ENCODE assay signal across 15 cellular contexts in genomic region chr11:18319914-18320313, GRCh38. TPM values are rescaled to one million over a fixed set of nuclear protein-coding genes. Genes with fewer than 3 reads are reported as not detected.
DNase-seq lines count a peak whose midpoint lies in the region; ATAC-seq, FAIRE-seq and TF ChIP-seq lines count a peak whose summit lies in the region.
"Had no signal": no experiment of that assay in that cellular context is flagged by ENCODE, and none has a peak within 500 bp of the region (broad histone marks: within the 10 kb centered on the region; RNA-seq: fewer than 3 reads in every experiment).

No MANE protein-coding gene starts in this region.

- no peak for ATAC-seq in natural killer cell
- ATAC-seq in HG03354 (IDR thresholded peaks at IDR 0.05; ENCODE audit: poor library complexity, severe bottlenecking, unreplicated experiment) = no peak
- ATAC-seq in HG02981 (IDR thresholded peaks at IDR 0.05; ENCODE audit: unreplicated experiment) = no peak
- ATAC-seq in GM18867 (IDR thresholded peaks at IDR 0.05; ENCODE audit: unreplicated experiment) = no peak

- no peak overlapping the region for H3K9ac ChIP-seq in astrocyte (ENCODE audit: low read length)

- TF ChIP-seq CTCF in CD14-positive monocyte (IDR thresholded peaks at IDR 0.05) = no peak
- no peak for TF ChIP-seq CTCF in HFFc6 (IDR thresholded peaks at IDR 0.05)
- no peak for TF ChIP-seq CTCF in astrocyte (IDR thresholded peaks at IDR 0.05; ENCODE audit: insufficient read depth, low read depth, low read length)
- no peak for TF ChIP-seq CTCF in natural killer cell (IDR thresholded peaks at IDR 0.05)

- intact Hi-C loops in CD14-positive monocyte (cut with micrococcal nuclease) = loop anchor here (5.0 to 10.0 kb wide), 6 partner anchors 43 to 315 kb away; partner anchors contain the start of genes SAA2 (in 1 of the 2), SPTY2D1 (in 1 of the 2) and TSG101 (in 1 of the 2)
- intact Hi-C loops in natural killer cell (cut with micrococcal nuclease) = loop anchor here (5.0 kb wide), 3 partner anchors 213 to 1243 kb away; partner anchors contain the start of genes RPS13, SAAL1 and SERGEF

- H3K4me2 ChIP-seq in astrocyte (ENCODE audit: low read length) = peak overlapping the region; percentile 90

- peaks cover 89% of the 10 kb centered on the region for H3K79me2 ChIP-seq in astrocyte (ENCODE audit: insufficient read depth, low read length)

- peaks cover 24% of the 10 kb centered on the region in 2 donors for H3K36me3 Mint-ChIP-seq in CD14-positive monocyte
- peaks cover 53% of the 10 kb centered on the region for H3K36me3 Mint-ChIP-seq in HFFc6 (ENCODE audit: low read depth)
- H3K36me3 Mint-ChIP-seq in astrocyte (ENCODE audit: low read depth, unreplicated experiment) = no peaks in the 10 kb centered on the region
- H3K36me3 Mint-ChIP-seq in natural killer cell = no peaks in the 10 kb centered on the region

- no peak overlapping the region for H3K27ac ChIP-seq in astrocyte (ENCODE audit: low read depth, low read length)

- H3K36me3 ChIP-seq in astrocyte (ENCODE audit: insufficient read depth, low read length) = peaks cover 3% of the 10 kb centered on the region

- H3K27ac Mint-ChIP-seq in CD14-positive monocyte = peak overlapping the region in 4 of 7 donors; percentile 37 to 100 (median 70)
- peak overlapping the region; percentile 15 for H3K27ac Mint-ChIP-seq in HFFc6
- no peak overlapping the region for H3K27ac Mint-ChIP-seq in astrocyte (ENCODE audit: unreplicated experiment)
- peak overlapping the region; percentile 99 to 100 for H3K27ac Mint-ChIP-seq in natural killer cell

- H3K27me3 ChIP-seq in astrocyte (ENCODE audit: insufficient read depth, low read length) = no peaks in the 10 kb centered on the region
- H3K27me3 ChIP-seq: spleen had no signal

- peaks cover 9% of the 10 kb centered on the region for H4K20me1 ChIP-seq in astrocyte (ENCODE audit: insufficient read depth, low read length)

- H3K27me3 Mint-ChIP-seq in CD14-positive monocyte (ENCODE audit: low read depth in 3 of 3) = no peaks in the 10 kb centered on the region
- H3K27me3 Mint-ChIP-seq in HFFc6 (ENCODE audit: insufficient read depth) = peaks cover 3% of the 10 kb centered on the region
- no peaks in the 10 kb centered on the region for H3K27me3 Mint-ChIP-seq in astrocyte (ENCODE audit: low read depth, unreplicated experiment)
- H3K27me3 Mint-ChIP-seq in natural killer cell (ENCODE audit: low read depth in 2 of 2) = no peaks in the 10 kb centered on the region

- H3K9me3 Mint-ChIP-seq in CD14-positive monocyte (peaks cover 0 to 4% (median 0%) of the 10 kb centered on the region in 7 donors), HFFc6 (no peaks in the 10 kb centered on the region), astrocyte (ENCODE audit: unreplicated experiment) (no peaks in the 10 kb centered on the region), natural killer cell (no peaks in the 10 kb centered on the region)

- no peak overlapping the region for H3K4me3 ChIP-seq in astrocyte (ENCODE audit: insufficient read depth, low read depth, low read length)

- H3K4me1 Mint-ChIP-seq in CD14-positive monocyte = peaks cover 62% of the 10 kb centered on the region
- H3K4me1 Mint-ChIP-seq in HFFc6 (ENCODE audit: low read depth) = peaks cover 59% of the 10 kb centered on the region
- H3K4me1 Mint-ChIP-seq in astrocyte (ENCODE audit: low read depth, unreplicated experiment) = peaks cover 31% of the 10 kb centered on the region
- H3K4me1 Mint-ChIP-seq in natural killer cell = peaks cover 41 to 54% of the 10 kb centered on the region in 2 donors

- H2AFZ ChIP-seq in astrocyte (ENCODE audit: low read depth, low read length) = no peak overlapping the region

- DNase-seq in CD14-positive monocyte (ENCODE audit: low spot score) (no peak), HFFc6 (no peak), astrocyte (ENCODE audit: low read depth) (no peak), natural killer cell (no peak), amygdala (lab: John Stamatoyannopoulos, UW) (no peak)
- DNase-seq: activated naive CD4-positive, alpha-beta T cell treated with anti-CD3 and anti-CD28 coated beads, Interleukin-2, amount 50 U/mL, for 16 hours; COR-L47; NCI-H2107; spleen had no signal

- H3K9me3 ChIP-seq in astrocyte (ENCODE audit: insufficient read depth, low read depth, low read length) = no peaks in the 10 kb centered on the region
- H3K9me3 ChIP-seq: spleen had no signal

- peaks cover 29% of the 10 kb centered on the region for H3K4me1 ChIP-seq in astrocyte (ENCODE audit: insufficient read depth, low read length)

- H3K4me3 Mint-ChIP-seq in CD14-positive monocyte (no peak overlapping the region), HFFc6 (peak overlapping the region; percentile 99), astrocyte (ENCODE audit: unreplicated experiment) (peak overlapping the region; percentile 74), natural killer cell (no peak overlapping the region)

- no peak for FAIRE-seq in astrocyte (lab: Jason Lieb, UNC)
- FAIRE-seq: endometrium had no signal

RNA-seq across cellular contexts. Expression of gene HPS5, which starts 2.0 kb away (rescaled TPM):
- polyA plus RNA-seq in CD14-positive monocyte = 10 to 100 TPM; 12.9 to 17.7 TPM
- 10 to 100 TPM; 31.4 to 41.5 (median 34.4) TPM for total RNA-seq in HFFc6 (2021; fragmentation: NEBNext Ultra II Directional; extraction: Animal tissue kit (Norgen Biotek cat#: 25700))
- total RNA-seq in astrocyte (22.6 and 28.0 TPM in 2 replicates), natural killer cell (10 to 100 TPM; 11.5 to 14.5 (median 14.0) TPM)

RNA-seq across cellular contexts. Expression of gene GTF2H1, which starts 2.5 kb away (rescaled TPM):
- 10 to 100 TPM; 23.0 to 26.2 TPM for polyA plus RNA-seq in CD14-positive monocyte
- total RNA-seq in HFFc6 (2021; fragmentation: NEBNext Ultra II Directional; extraction: Animal tissue kit (Norgen Biotek cat#: 25700)) = 10 to 100 TPM; 45.3 to 58.1 (median 52.7) TPM
- total RNA-seq in astrocyte (41.5 and 47.8 TPM in 2 replicates), natural killer cell (10 to 100 TPM; 18.4 to 31.5 (median 22.4) TPM)

RNA-seq across cellular contexts. Expression of gene SAA1, which starts 53.9 kb away (rescaled TPM):
- polyA plus RNA-seq in CD14-positive monocyte = not detected
- under 1 TPM in 2 of 6 experiments, not detected in 4; 0.50 to 0.55 TPM for total RNA-seq in HFFc6 (2021; fragmentation: NEBNext Ultra II Directional; extraction: Animal tissue kit (Norgen Biotek cat#: 25700))
- 0.43 TPM in 1 of 2 replicates, not detected in the other for total RNA-seq in astrocyte
- total RNA-seq in natural killer cell = not detected
- total RNA-seq: mononuclear cell, RPMI7951 had no signal

Comparison
In these comparisons a context has a peak if more than half of its experiments do, and no peak if none do; other contexts are left out.
1. H3K4me3 Mint-ChIP-seq: peak in HFFc6 (single experiment) and astrocyte (single experiment); none in CD14-positive monocyte (0 of 2) and natural killer cell (single experiment).